ENCODE assay signal across 1 cellular context in the genomic region with DNA sequence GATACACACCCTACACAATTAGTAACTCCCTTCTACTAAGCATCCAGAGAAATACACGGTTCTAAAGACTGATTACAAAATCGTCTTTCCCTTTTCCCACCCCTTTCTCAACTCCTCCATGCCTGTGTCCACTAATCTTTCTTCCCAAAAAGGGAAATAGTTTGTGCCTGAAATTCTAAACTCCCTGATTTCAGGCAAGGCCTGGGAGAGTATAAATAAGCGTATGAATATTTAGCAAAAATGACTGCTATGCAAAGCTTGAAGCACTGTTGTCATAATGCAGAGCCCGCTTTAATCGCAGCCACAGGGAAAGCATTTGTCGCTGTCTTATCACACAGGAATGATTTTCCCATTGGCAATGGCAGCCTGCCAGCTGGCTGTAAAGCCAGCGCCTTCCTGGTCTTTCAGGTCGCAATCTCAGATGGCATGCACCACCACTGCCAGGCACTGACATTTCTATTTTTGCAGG.
TF ChIP-seq lines count a peak whose summit lies in the region.

No MANE protein-coding gene starts in this region.

TF ChIP-seq in liver, 16 proteins besides CTCF, POLR2A, EP300 and RAD21 (continued from another document):
- TF ChIP-seq, protein P1, sequence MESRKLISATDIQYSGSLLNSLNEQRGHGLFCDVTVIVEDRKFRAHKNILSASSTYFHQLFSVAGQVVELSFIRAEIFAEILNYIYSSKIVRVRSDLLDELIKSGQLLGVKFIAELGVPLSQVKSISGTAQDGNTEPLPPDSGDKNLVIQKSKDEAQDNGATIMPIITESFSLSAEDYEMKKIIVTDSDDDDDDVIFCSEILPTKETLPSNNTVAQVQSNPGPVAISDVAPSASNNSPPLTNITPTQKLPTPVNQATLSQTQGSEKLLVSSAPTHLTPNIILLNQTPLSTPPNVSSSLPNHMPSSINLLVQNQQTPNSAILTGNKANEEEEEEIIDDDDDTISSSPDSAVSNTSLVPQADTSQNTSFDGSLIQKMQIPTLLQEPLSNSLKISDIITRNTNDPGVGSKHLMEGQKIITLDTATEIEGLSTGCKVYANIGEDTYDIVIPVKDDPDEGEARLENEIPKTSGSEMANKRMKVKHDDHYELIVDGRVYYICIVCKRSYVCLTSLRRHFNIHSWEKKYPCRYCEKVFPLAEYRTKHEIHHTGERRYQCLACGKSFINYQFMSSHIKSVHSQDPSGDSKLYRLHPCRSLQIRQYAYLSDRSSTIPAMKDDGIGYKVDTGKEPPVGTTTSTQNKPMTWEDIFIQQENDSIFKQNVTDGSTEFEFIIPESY (IDR thresholded peaks at IDR 0.05) = peak; percentile 13
- TF ChIP-seq, protein P2, sequence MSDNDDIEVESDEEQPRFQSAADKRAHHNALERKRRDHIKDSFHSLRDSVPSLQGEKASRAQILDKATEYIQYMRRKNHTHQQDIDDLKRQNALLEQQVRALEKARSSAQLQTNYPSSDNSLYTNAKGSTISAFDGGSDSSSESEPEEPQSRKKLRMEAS (IDR thresholded peaks at IDR 0.05) = peak; percentile 54
- TF ChIP-seq FOXA1 (IDR thresholded peaks at IDR 0.05) (no peak), SP1 (IDR thresholded peaks at IDR 0.05) (peak; percentile 36), TAF1 (conservative IDR thresholded peaks at IDR 0.05) (peak; percentile 29), GABPA (IDR thresholded peaks at IDR 0.05 in 1 of 2, conservative IDR thresholded peaks at IDR 0.05 in 1 of 2) (no peak), NR2F2 (IDR thresholded peaks at IDR 0.05) (peak; percentile 57), JUND (IDR thresholded peaks at IDR 0.05) (peak in 1 of 2 donors; percentile 34), FOXA2 (IDR thresholded peaks at IDR 0.05) (no peak), YY1 (IDR thresholded peaks at IDR 0.05) (peak; percentile 61), HNF4G (IDR thresholded peaks at IDR 0.05) (no peak), RXRA (IDR thresholded peaks at IDR 0.05) (peak in 1 of 2 donors; percentile 44), HNF4A (conservative IDR thresholded peaks at IDR 0.05) (peak; percentile 2 to 25)
- TF ChIP-seq, protein P3, sequence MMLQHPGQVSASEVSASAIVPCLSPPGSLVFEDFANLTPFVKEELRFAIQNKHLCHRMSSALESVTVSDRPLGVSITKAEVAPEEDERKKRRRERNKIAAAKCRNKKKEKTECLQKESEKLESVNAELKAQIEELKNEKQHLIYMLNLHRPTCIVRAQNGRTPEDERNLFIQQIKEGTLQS (IDR thresholded peaks at IDR 0.05) = no peak
- TF ChIP-seq, protein P4, sequence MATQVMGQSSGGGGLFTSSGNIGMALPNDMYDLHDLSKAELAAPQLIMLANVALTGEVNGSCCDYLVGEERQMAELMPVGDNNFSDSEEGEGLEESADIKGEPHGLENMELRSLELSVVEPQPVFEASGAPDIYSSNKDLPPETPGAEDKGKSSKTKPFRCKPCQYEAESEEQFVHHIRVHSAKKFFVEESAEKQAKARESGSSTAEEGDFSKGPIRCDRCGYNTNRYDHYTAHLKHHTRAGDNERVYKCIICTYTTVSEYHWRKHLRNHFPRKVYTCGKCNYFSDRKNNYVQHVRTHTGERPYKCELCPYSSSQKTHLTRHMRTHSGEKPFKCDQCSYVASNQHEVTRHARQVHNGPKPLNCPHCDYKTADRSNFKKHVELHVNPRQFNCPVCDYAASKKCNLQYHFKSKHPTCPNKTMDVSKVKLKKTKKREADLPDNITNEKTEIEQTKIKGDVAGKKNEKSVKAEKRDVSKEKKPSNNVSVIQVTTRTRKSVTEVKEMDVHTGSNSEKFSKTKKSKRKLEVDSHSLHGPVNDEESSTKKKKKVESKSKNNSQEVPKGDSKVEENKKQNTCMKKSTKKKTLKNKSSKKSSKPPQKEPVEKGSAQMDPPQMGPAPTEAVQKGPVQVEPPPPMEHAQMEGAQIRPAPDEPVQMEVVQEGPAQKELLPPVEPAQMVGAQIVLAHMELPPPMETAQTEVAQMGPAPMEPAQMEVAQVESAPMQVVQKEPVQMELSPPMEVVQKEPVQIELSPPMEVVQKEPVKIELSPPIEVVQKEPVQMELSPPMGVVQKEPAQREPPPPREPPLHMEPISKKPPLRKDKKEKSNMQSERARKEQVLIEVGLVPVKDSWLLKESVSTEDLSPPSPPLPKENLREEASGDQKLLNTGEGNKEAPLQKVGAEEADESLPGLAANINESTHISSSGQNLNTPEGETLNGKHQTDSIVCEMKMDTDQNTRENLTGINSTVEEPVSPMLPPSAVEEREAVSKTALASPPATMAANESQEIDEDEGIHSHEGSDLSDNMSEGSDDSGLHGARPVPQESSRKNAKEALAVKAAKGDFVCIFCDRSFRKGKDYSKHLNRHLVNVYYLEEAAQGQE (IDR thresholded peaks at IDR 0.05) = no peak
